ENCODE assay signal across 1 cellular context in genomic region chr12:12693111-12693671, GRCh38.
TF ChIP-seq lines count a peak whose summit lies in the region.

No MANE protein-coding gene starts in this region.

TF ChIP-seq in GM12878, 131 proteins besides CTCF, POLR2A, EP300 and RAD21 (continued from another document):
- TF ChIP-seq, protein P1, sequence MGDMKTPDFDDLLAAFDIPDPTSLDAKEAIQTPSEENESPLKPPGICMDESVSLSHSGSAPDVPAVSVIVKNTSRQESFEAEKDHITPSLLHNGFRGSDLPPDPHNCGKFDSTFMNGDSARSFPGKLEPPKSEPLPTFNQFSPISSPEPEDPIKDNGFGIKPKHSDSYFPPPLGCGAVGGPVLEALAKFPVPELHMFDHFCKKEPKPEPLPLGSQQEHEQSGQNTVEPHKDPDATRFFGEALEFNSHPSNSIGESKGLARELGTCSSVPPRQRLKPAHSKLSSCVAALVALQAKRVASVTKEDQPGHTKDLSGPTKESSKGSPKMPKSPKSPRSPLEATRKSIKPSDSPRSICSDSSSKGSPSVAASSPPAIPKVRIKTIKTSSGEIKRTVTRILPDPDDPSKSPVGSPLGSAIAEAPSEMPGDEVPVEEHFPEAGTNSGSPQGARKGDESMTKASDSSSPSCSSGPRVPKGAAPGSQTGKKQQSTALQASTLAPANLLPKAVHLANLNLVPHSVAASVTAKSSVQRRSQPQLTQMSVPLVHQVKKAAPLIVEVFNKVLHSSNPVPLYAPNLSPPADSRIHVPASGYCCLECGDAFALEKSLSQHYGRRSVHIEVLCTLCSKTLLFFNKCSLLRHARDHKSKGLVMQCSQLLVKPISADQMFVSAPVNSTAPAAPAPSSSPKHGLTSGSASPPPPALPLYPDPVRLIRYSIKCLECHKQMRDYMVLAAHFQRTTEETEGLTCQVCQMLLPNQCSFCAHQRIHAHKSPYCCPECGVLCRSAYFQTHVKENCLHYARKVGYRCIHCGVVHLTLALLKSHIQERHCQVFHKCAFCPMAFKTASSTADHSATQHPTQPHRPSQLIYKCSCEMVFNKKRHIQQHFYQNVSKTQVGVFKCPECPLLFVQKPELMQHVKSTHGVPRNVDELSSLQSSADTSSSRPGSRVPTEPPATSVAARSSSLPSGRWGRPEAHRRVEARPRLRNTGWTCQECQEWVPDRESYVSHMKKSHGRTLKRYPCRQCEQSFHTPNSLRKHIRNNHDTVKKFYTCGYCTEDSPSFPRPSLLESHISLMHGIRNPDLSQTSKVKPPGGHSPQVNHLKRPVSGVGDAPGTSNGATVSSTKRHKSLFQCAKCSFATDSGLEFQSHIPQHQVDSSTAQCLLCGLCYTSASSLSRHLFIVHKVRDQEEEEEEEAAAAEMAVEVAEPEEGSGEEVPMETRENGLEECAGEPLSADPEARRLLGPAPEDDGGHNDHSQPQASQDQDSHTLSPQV (IDR thresholded peaks at IDR 0.05), result no peak
- TF ChIP-seq BRCA1 (IDR thresholded peaks at IDR 0.05; ENCODE audit: low read depth, low read length), result no peak
- TF ChIP-seq ZNF24 (IDR thresholded peaks at IDR 0.05), result no peak
- TF ChIP-seq CBFB (IDR thresholded peaks at IDR 0.05; ENCODE audit: low read depth), result 0 out of 2 replicates have a peak, but pooled peaks have one; percentile 19
- TF ChIP-seq KDM1A (IDR thresholded peaks at IDR 0.05; ENCODE audit: borderline replicate concordance), result no peak
- TF ChIP-seq, protein P2, sequence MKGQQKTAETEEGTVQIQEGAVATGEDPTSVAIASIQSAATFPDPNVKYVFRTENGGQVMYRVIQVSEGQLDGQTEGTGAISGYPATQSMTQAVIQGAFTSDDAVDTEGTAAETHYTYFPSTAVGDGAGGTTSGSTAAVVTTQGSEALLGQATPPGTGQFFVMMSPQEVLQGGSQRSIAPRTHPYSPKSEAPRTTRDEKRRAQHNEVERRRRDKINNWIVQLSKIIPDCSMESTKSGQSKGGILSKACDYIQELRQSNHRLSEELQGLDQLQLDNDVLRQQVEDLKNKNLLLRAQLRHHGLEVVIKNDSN (IDR thresholded peaks at IDR 0.05; ENCODE audit: borderline replicate concordance, extremely low read length, insufficient read depth, low read depth, low read length), result no peak
- no peak for TF ChIP-seq RCOR1 (conservative IDR thresholded peaks at IDR 0.05; ENCODE audit: low read depth, low read length)
- TF ChIP-seq CREB1 (IDR thresholded peaks at IDR 0.05; ENCODE audit: low read depth), result no peak
- TF ChIP-seq ZBTB4 (CRISPR knock-in tag; IDR thresholded peaks at IDR 0.05), result no peak
- 0 out of 2 replicates have a peak, but pooled peaks have one; percentile 33 for TF ChIP-seq EED (IDR thresholded peaks at IDR 0.05; ENCODE audit: low read depth)
- TF ChIP-seq, protein P3, sequence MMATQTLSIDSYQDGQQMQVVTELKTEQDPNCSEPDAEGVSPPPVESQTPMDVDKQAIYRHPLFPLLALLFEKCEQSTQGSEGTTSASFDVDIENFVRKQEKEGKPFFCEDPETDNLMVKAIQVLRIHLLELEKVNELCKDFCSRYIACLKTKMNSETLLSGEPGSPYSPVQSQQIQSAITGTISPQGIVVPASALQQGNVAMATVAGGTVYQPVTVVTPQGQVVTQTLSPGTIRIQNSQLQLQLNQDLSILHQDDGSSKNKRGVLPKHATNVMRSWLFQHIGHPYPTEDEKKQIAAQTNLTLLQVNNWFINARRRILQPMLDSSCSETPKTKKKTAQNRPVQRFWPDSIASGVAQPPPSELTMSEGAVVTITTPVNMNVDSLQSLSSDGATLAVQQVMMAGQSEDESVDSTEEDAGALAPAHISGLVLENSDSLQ (IDR thresholded peaks at IDR 0.05), result peak; percentile 79
